ENCODE assay signal across 18 cellular contexts in the genomic region with DNA sequence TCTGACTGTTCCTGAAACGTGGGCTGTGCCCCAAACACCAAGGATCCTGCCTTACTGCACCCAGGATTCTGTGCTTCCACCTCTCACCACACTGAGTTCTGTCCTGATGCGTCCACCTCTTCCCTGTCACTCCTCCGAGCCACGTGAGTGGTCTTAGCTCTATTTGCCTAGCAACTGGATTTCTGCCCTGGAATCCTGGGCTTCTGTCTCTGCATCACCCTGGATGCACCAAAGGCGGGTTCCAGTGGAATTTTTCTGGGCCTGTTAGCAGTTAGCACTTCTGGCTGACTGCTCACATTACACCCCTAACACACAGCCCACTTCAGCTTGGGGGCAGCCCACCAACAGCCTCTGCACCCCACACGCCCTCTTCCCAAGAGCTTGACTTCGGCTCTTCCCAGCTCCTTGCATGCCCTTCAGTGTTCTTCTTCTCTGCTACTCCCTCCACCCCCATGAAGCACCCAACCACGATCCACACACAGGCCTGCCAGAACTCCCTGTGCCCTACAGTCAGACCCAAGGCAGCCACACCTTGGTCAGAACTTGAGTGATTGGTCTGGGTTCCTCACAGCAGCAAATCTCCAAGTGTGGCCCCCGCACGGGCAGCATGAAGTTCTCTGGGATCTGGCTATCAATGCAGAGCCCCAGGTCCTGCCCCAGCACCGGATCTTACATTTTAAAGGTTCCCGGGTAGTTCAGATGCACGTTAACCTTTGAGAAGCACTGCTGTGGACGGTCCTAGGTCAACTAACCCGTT.
A peak's percentile ranks its signal among the peaks of the same experiment; 100 is the strongest.
DNase-seq lines count a peak whose midpoint lies in the region; ATAC-seq and TF ChIP-seq lines count a peak whose summit lies in the region.
"Had no signal": no experiment of that assay in that cellular context is flagged by ENCODE, and none has a peak within 500 bp of the region (broad histone marks: within the 10 kb centered on the region; RNA-seq: fewer than 3 reads in every experiment).

No MANE protein-coding gene starts in this region.

- H3K9ac ChIP-seq in colonic mucosa (ENCODE audit: low read depth in 2 of 2, low read length in 2 of 2), result peak overlapping the region in 1 of 2 donors; percentile 19

- no peak for ATAC-seq in lung (ENCODE audit: insufficient read depth, low FRiP score)
- no peak for ATAC-seq in activated naive CD4-positive, alpha-beta T cell treated with anti-CD3 and anti-CD28 coated beads, Interleukin-2, amount 50 U/mL, for 72 hours
- ATAC-seq: A549, HepG2 had no signal

- no peaks in the 10 kb centered on the region for H3K4me1 ChIP-seq in colonic mucosa
- peaks cover 0 to 3% of the 10 kb centered on the region in 2 donors for H3K4me1 ChIP-seq in lung (ENCODE audit: control insufficient read depth in 2 of 2, insufficient read depth in 2 of 2, low read length in 2 of 2)
- H3K4me1 ChIP-seq in spleen, result peaks cover 14 to 85% (median 46%) of the 10 kb centered on the region in 6 donors
- no peaks in the 10 kb centered on the region for H3K4me1 ChIP-seq in tibial artery

- H3K36me3 ChIP-seq in colonic mucosa (no peaks in the 10 kb centered on the region), lung (ENCODE audit: control insufficient read depth in 2 of 2, insufficient read depth in 2 of 2, low read length in 2 of 2) (no peaks in the 10 kb centered on the region), spleen (peaks cover 0 to 5% (median 0%) of the 10 kb centered on the region in 6 donors), tibial artery (no peaks in the 10 kb centered on the region)

- H3K27ac ChIP-seq in colonic mucosa (peak overlapping the region; percentile 17), lung (ENCODE audit: low read depth in 1 of 2, low read length in 1 of 2) (peak overlapping the region; percentile 71 to 74), spleen (peak overlapping the region in 6 of 8 donors; percentile 54 to 88 (median 80)), tibial artery (peak overlapping the region in 1 of 2 donors; percentile 12)
- H3K27ac ChIP-seq: A549 had no signal

- H3K27me3 ChIP-seq in colonic mucosa (no peaks in the 10 kb centered on the region), lung (ENCODE audit: control insufficient read depth, insufficient read depth) (no peaks in the 10 kb centered on the region), spleen (replicated peaks in 1 of 7) (no peaks in the 10 kb centered on the region), tibial artery (no peaks in the 10 kb centered on the region)

- DNase-seq in AG20443 (ENCODE audit: low spot score) (peak; percentile 20), colonic mucosa (no peak), lung (ENCODE audit: low spot score) (no peak), spleen (peak; percentile 69), tibial artery (no peak), HPDE6-E6E7 (ENCODE audit: extremely low spot score) (no peak)
- no peak for DNase-seq in stimulated activated CD4-positive, alpha-beta T cell treated with anti-CD3 and anti-CD28 coated beads, Interleukin-4, amount 100 ng/mL, for 24 hours
- no peak for DNase-seq in activated naive CD4-positive, alpha-beta T cell treated with anti-CD3 and anti-CD28 coated beads, Interleukin-2, amount 50 U/mL, for 72 hours (ENCODE audit: low spot score in 2 of 2)
- DNase-seq: activated CD4-positive, alpha-beta T cell treated with anti-CD3 and anti-CD28 coated beads for 1 hour; activated naive CD4-positive, alpha-beta T cell treated with anti-CD3 and anti-CD28 coated beads for 36 hours; CD8-positive, alpha-beta memory T cell; naive thymus-derived CD4-positive, alpha-beta T cell; NCI-H82; RPMI8226; stimulated activated CD4-positive, alpha-beta T cell treated with anti-CD3 and anti-CD28 coated beads, Interleukin-4, amount 100 ng/mL, for 4 hours had no signal

- H3K27ac Mint-ChIP-seq in activated naive CD4-positive, alpha-beta T cell treated with anti-CD3 and anti-CD28 coated beads, Interleukin-2, amount 50 U/mL, for 72 hours, result no peak overlapping the region
- H3K27ac Mint-ChIP-seq: activated naive CD4-positive, alpha-beta T cell treated with anti-CD3 and anti-CD28 coated beads for 36 hours; naive thymus-derived CD4-positive, alpha-beta T cell; T-helper 1 cell treated with Interleukin-12 subunit alpha and Interleukin-12 subunit beta and Interleukin-4 antibody, amounts not matched to agents 30 μg/mL and 1 μg/mL, for 36 hours had no signal

- 78 to 87% methylated on average over 15 of the region's 15 CpGs for WGBS in lung, 2 donors
- 85 to 93% (median 91%) methylated on average over 12 to 15 of the region's 15 CpGs for WGBS in spleen, 5 donors

- TF ChIP-seq CTCF in colonic mucosa (IDR thresholded peaks at IDR 0.05) (no peak), lung (IDR thresholded peaks at IDR 0.05; ENCODE audit: control extremely low read depth, extremely low read depth) (no peak), spleen (IDR thresholded peaks at IDR 0.05 in 8 of 11, conservative IDR thresholded peaks at IDR 0.05 in 3 of 11) (no peak), tibial artery (IDR thresholded peaks at IDR 0.05) (no peak)

- intact Hi-C loops in colonic mucosa (cut with DNase I), result no loop called here
- intact Hi-C loops in spleen (cut with DNase I; ENCODE audit: low total_unique reads), result no loop called here
- intact Hi-C loops in tibial artery (cut with DNase I; ENCODE audit: low total_unique reads), result no loop called here

- H3K9me3 Mint-ChIP-seq in activated naive CD4-positive, alpha-beta T cell treated with anti-CD3 and anti-CD28 coated beads, Interleukin-2, amount 50 U/mL, for 72 hours, result no peaks in the 10 kb centered on the region
- H3K9me3 Mint-ChIP-seq: activated naive CD4-positive, alpha-beta T cell treated with anti-CD3 and anti-CD28 coated beads for 36 hours; CD8-positive, alpha-beta memory T cell; T-helper 1 cell treated with Interleukin-12 subunit alpha and Interleukin-12 subunit beta and Interleukin-4 antibody, amounts not matched to agents 30 μg/mL and 1 μg/mL, for 36 hours had no signal

- H3K4me3 ChIP-seq in colonic mucosa, result no peak overlapping the region
- H3K4me3 ChIP-seq in lung, result no peak overlapping the region
- H3K4me3 ChIP-seq in spleen, result peak overlapping the region in 3 of 8 donors; percentile 25 to 40 (median 28)
- H3K4me3 ChIP-seq in tibial artery, result no peak overlapping the region
- H3K4me3 ChIP-seq: A549 had no signal

- no peaks in the 10 kb centered on the region for H3K36me3 Mint-ChIP-seq in activated naive CD4-positive, alpha-beta T cell treated with anti-CD3 and anti-CD28 coated beads, Interleukin-2, amount 50 U/mL, for 72 hours
- H3K36me3 Mint-ChIP-seq: naive thymus-derived CD4-positive, alpha-beta T cell had no signal

- no peak for TF ChIP-seq POLR2A in spleen (IDR thresholded peaks at IDR 0.05)

- no peaks in the 10 kb centered on the region for H3K9me3 ChIP-seq in colonic mucosa
- peaks cover 0 to 3% of the 10 kb centered on the region in 2 donors for H3K9me3 ChIP-seq in lung (ENCODE audit: control insufficient read depth in 2 of 2, insufficient read depth in 1 of 2, low read length in 1 of 2)
- H3K9me3 ChIP-seq in spleen, result no peaks in the 10 kb centered on the region
- no peaks in the 10 kb centered on the region for H3K9me3 ChIP-seq in tibial artery
- H3K9me3 ChIP-seq: A549 had no signal

Comparison
In these comparisons a context has a peak if more than half of its experiments do, and no peak if none do; other contexts are left out.
1. DNase-seq: peak in AG20443 (single experiment) and spleen (single experiment); none in colonic mucosa (single experiment), lung (single experiment), tibial artery (0 of 2), HPDE6-E6E7 (single experiment), stimulated activated CD4-positive, alpha-beta T cell treated with anti-CD3 and anti-CD28 coated beads, Interleukin-4, amount 100 ng/mL, for 24 hours (single experiment) and activated naive CD4-positive, alpha-beta T cell treated with anti-CD3 and anti-CD28 coated beads, Interleukin-2, amount 50 U/mL, for 72 hours (0 of 2).